28 cellular contexts compared by ENCODE assay signal in the genomic region with DNA sequence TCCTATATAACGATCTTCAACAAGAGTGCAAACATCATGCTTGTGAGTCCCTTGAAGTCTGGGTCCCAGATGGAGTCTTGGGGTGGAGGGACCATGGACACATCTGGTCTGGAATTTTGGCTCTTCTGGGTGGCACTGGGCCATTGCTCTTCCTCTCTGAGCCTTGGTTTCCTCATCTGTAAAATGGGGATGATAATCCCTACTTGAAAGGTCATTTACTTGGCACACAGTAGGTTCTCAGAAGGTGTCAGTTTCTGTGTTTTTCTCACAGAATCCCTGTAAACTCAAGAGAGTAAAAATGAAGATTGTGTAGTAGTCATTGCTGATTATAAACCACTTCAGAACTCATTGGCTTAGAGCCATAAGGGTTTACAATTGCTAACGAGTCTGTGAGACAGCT. TPM values are rescaled to one million over a fixed set of nuclear protein-coding genes. Genes with fewer than 3 reads are reported as not detected.
"Had no signal": no experiment of that assay in that cellular context is flagged by ENCODE, and none has a peak within 500 bp of the region (broad histone marks: within the 10 kb centered on the region; RNA-seq: fewer than 3 reads in every experiment).

No MANE protein-coding gene starts in this region.

- H2AFZ ChIP-seq: PC-9 had no signal

- H3K4me2 ChIP-seq: KMS-11, PC-9 had no signal

- H3K4me3 ChIP-seq: K562, PC-9, SJSA1, SK-N-MC had no signal

- H3K36me3 ChIP-seq: SJSA1 had no signal

- H3K27me3 ChIP-seq: SJSA1 had no signal

- H3K9me3 ChIP-seq: SJSA1 had no signal

- FAIRE-seq: K562, RCC 7860 had no signal

- DNase-seq: Kasumi-1, MM.1S, NCI-H1105, NCI-H1417, NCI-H1436 treated with DMSO at 0.1 percent for 48 hours, NCI-H1694, NCI-H187 treated with DMSO at 0.1 percent for 48 hours, NCI-H2081 treated with DMSO at 0.1 percent for 48 hours, NCI-H2171, NCI-H226, NCI-H446, NCI-H510A, NCI-H524 treated with DMSO at 0.1 percent for 48 hours, NCI-H69, NCI-H774, PC-9, Right ventricle myocardium superior, RPMI8226, SIG-M5 had no signal

- H3K4me1 ChIP-seq: SJSA1 had no signal

- ATAC-seq: K562 had no signal

- H3K4me3 Mint-ChIP-seq: IgD-negative memory B cell had no signal

- H3K36me3 Mint-ChIP-seq: IgD-negative memory B cell had no signal

- H3K27ac ChIP-seq: KMS-11, PC-9, SJSA1, SK-N-MC had no signal

- H3K9ac ChIP-seq: KMS-11 had no signal

RNA-seq across cellular contexts. Expression of a gene that starts 7.6 kb away (rescaled TPM):
- total RNA-seq: HT1080, K562, M059J, SJSA1 had no signal
- polyA plus RNA-seq: IgD-negative memory B cell, K562 had no signal

RNA-seq across cellular contexts. Expression of a gene that starts 39.8 kb away (rescaled TPM):
- total RNA-seq: OCI-LY7, SJSA1 had no signal
- polyA plus RNA-seq: IgD-negative memory B cell had no signal

RNA-seq across cellular contexts. Expression of a gene that starts 47.3 kb away (rescaled TPM):
- total RNA-seq: HT1080, K562, M059J, OCI-LY7, PC-9, Right ventricle myocardium superior, SJSA1 had no signal
- polyA plus RNA-seq: IgD-negative memory B cell, K562 had no signal

RNA-seq across cellular contexts. Expression of a gene that starts 57.3 kb away (rescaled TPM):
- total RNA-seq: HT1080, K562, M059J, OCI-LY7, PC-9, Right ventricle myocardium superior, SJSA1 had no signal
- polyA plus RNA-seq: IgD-negative memory B cell, K562 had no signal
